9 cellular contexts compared by ENCODE assay signal in the genomic region with DNA sequence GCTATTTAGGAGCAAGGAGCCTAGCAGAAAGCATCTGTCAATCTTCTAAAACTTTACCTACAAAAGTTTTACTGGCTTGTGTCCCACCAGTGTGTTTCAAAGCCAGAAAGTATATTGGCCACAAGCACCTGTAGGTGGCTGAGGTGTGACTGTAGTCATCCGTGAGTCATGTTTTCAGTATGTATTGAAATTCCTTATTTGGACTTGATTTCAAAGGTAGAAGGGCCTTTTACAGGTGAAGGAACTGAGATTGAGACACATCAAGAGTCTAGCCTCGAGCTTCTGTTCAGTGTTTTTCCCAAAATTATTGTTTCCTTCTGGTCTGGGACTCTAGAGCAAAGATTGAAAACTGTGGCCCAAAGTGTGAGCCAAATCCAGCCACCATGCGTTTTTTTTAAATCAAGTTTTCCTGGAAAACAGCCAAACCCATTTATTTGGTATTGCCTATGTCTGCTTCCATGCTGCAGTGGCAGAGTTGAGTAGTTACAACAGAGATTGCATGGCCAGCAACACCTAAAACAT.
DNase-seq lines count a peak whose midpoint lies in the region; TF ChIP-seq lines count a peak whose summit lies in the region.
"Had no signal": no experiment of that assay in that cellular context is flagged by ENCODE, and none has a peak within 500 bp of the region (broad histone marks: within the 10 kb centered on the region; RNA-seq: fewer than 3 reads in every experiment).

No MANE protein-coding gene starts in this region.

- no peak overlapping the region for H3K4me3 ChIP-seq in fibroblast of the aortic adventitia (ENCODE audit: low read depth, low read length)

- POLR2A ChIA-PET in GM10248 (lab: Yijun Ruan, JAX) = no interaction called here

- H3K27ac ChIP-seq in 22Rv1 (peak overlapping the region; percentile 6; the same call in 1 of the 2 replicates), substantia nigra (ENCODE audit: low read depth, low read length, poor library complexity, severe bottlenecking) (no peak overlapping the region)

- TF ChIP-seq CTCF in 22Rv1 (IDR thresholded peaks at IDR 0.05) (no peak), GM10248 (IDR thresholded peaks at IDR 0.05; ENCODE audit: control extremely low read depth, extremely low read depth, low read depth, missing control alignments) (no peak), fibroblast of the aortic adventitia (IDR thresholded peaks at IDR 0.05; ENCODE audit: insufficient read depth, low read length) (no peak)

- peak; percentile 38 for DNase-seq in GM10248 (ENCODE audit: extremely low spot score)
- peak; percentile 91 for DNase-seq in SW480 (ENCODE audit: low spot score)
- peak; percentile 9 for DNase-seq in fibroblast of the aortic adventitia (ENCODE audit: low read depth)
- no peak for DNase-seq in substantia nigra (lab: John Stamatoyannopoulos, UW)
- no peak for DNase-seq in NCI-H82 treated with DMSO at 0.1 percent for 48 hours (lab: John Stamatoyannopoulos, UW; ENCODE audit: unreplicated experiment)
- no peak for DNase-seq in DMS79 treated with DMSO at 0.1 percent for 48 hours (lab: John Stamatoyannopoulos, UW)
- no peak for DNase-seq in NCI-H2107 (lab: John Stamatoyannopoulos, UW)
- DNase-seq: NCI-H446 treated with DMSO at 0.1 percent for 48 hours had no signal

- CTCF ChIA-PET in GM10248 (lab: Yijun Ruan, JAX) = interaction anchor here (1.0 to 2.2 kb wide), 2 partner anchors 13 to 19 kb away, joined by 4 to 6 read pairs; no protein-coding TSS in a partner anchor

Comparison
In these comparisons a context has a peak if more than half of its experiments do, and no peak if none do; other contexts are left out.
1. DNase-seq: peak in GM10248 (single experiment), SW480 (single experiment) and fibroblast of the aortic adventitia (single experiment); none in substantia nigra (0 of 49), NCI-H82 treated with DMSO at 0.1 percent for 48 hours (single experiment), DMS79 treated with DMSO at 0.1 percent for 48 hours (single experiment) and NCI-H2107 (single experiment).